22 cellular contexts compared by ENCODE assay signal in genomic region chr5:75727931-75728330, GRCh38. TPM values are rescaled to one million over a fixed set of nuclear protein-coding genes. Genes with fewer than 3 reads are reported as not detected.
DNase-seq lines count a peak whose midpoint lies in the region; ATAC-seq, FAIRE-seq and TF ChIP-seq lines count a peak whose summit lies in the region.
"Had no signal": no experiment of that assay in that cellular context is flagged by ENCODE, and none has a peak within 500 bp of the region (broad histone marks: within the 10 kb centered on the region; RNA-seq: fewer than 3 reads in every experiment).

No MANE protein-coding gene starts in this region.

- intact Hi-C loops in K562 (cut with micrococcal nuclease), result no loop called here

- CTCF ChIA-PET in HEK293T (lab: Yijun Ruan, JAX) (no interaction called here), K562 (lab: Yijun Ruan, JAX; ENCODE audit: low intra/inter-chr PET ratio) (no interaction called here)

- no peak; the same call in 2 of the 3 replicates for ATAC-seq in K562
- ATAC-seq in GM18519 (IDR thresholded peaks at IDR 0.05; ENCODE audit: low FRiP score, unreplicated experiment), result no peak

- peaks cover 3% of the 10 kb centered on the region for H3K27me3 Mint-ChIP-seq in glutamatergic neuron (ENCODE audit: unreplicated experiment)

- no peak overlapping the region for H3K4me2 ChIP-seq in K562 (ENCODE audit: insufficient read depth, low read length)
- H3K4me2 ChIP-seq: BLaER1 had no signal

- H3K27me3 ChIP-seq in K562 (ENCODE audit: control insufficient read depth in 2 of 2, insufficient read depth in 2 of 2, low read length in 2 of 2), result no peaks in the 10 kb centered on the region
- H3K27me3 ChIP-seq: BE2C, BLaER1 had no signal

- no peaks in the 10 kb centered on the region for H3K79me2 ChIP-seq in K562 (ENCODE audit: control insufficient read depth, insufficient read depth, low read length)

- no peaks in the 10 kb centered on the region; the same call in 1 of the 2 replicates for H3K9me3 ChIP-seq in K562 (replicated peaks; ENCODE audit: control insufficient read depth, insufficient read depth, low read depth, low read length)
- H3K9me3 ChIP-seq: BE2C, BLaER1 had no signal

- H3K4me3 ChIP-seq in K562, result no peak overlapping the region
- H3K4me3 ChIP-seq: BLaER1 had no signal

- H3K4me3 Mint-ChIP-seq in glutamatergic neuron (ENCODE audit: unreplicated experiment), result no peak overlapping the region
- H3K4me3 Mint-ChIP-seq: CD14-positive monocyte; CD4-positive, alpha-beta memory T cell; CD4-positive, CD25-positive, alpha-beta regulatory T cell; CD8-positive, alpha-beta memory T cell had no signal

- no peak overlapping the region for H3K9ac ChIP-seq in K562 (ENCODE audit: insufficient read depth in 1 of 2, low read depth in 2 of 2, low read length in 2 of 2)
- H3K9ac ChIP-seq: BLaER1 had no signal

- in situ Hi-C loops in K562 (cut with MboI), result no loop called here

- POLR2A ChIA-PET in HEK293T (lab: Yijun Ruan, JAX) (no interaction called here), K562 (lab: Yijun Ruan, JAX) (interaction anchor here (0.7 to 2.4 kb wide), 2 partner anchors 11 to 21 kb away, joined by 3 to 6 read pairs; partner anchors contain the start of gene POC5)

- peaks cover 4% of the 10 kb centered on the region for H3K36me3 Mint-ChIP-seq in glutamatergic neuron (ENCODE audit: unreplicated experiment)
- H3K36me3 Mint-ChIP-seq: CD14-positive monocyte; CD4-positive, alpha-beta memory T cell; CD4-positive, CD25-positive, alpha-beta regulatory T cell had no signal

- no peak for FAIRE-seq in K562 (lab: Jason Lieb, UNC)
- FAIRE-seq: A204.1, G401.6, GM12891 had no signal

- no peak for TF ChIP-seq CTCF in K562 (IDR thresholded peaks at IDR 0.05 in 2 of 3, conservative IDR thresholded peaks at IDR 0.05 in 1 of 3; ENCODE audit: insufficient read depth in 2 of 3, low read depth in 1 of 3, low read length in 3 of 3)
- TF ChIP-seq CTCF in glutamatergic neuron (IDR thresholded peaks at IDR 0.05; ENCODE audit: partially characterized antibody, unreplicated experiment), result no peak

- TF ChIP-seq EP300 in K562 (IDR thresholded peaks at IDR 0.05; ENCODE audit: low read length), result no peak

- 17% methylated on average over 2 of the region's 2 CpGs for WGBS in K562 (ENCODE audit: insufficient coverage, low coverage, missing lambda C conversion rate)

- H4K20me1 ChIP-seq in K562 (replicated peaks; ENCODE audit: control insufficient read depth, insufficient read depth, low read length), result no peaks in the 10 kb centered on the region
- H4K20me1 ChIP-seq: BLaER1 had no signal

- no peak overlapping the region for H3K27ac Mint-ChIP-seq in glutamatergic neuron (ENCODE audit: unreplicated experiment)
- H3K27ac Mint-ChIP-seq: CD14-positive monocyte; CD4-positive, alpha-beta memory T cell; CD4-positive, CD25-positive, alpha-beta regulatory T cell; CD8-positive, alpha-beta memory T cell had no signal

- DNase-seq in HEK293T (ENCODE audit: extremely low spot score) (no peak), K562 (ENCODE audit: extremely low read depth in 1 of 4, low spot score in 3 of 4) (no peak), DMS53 (lab: John Stamatoyannopoulos, UW) (no peak), glutamatergic neuron (no peak)
- DNase-seq: 8988T; ACHN; BE2C; C1 segment of cervical spinal cord; CD4-positive, alpha-beta memory T cell; CD4-positive, CD25-positive, alpha-beta regulatory T cell; CD8-positive, alpha-beta memory T cell; COR-L47; DMS 273 treated with DMSO at 0.1 percent for 48 hours; DMS153; DMS79 treated with DMSO at 0.1 percent for 48 hours; GF-D8 had no signal

- H3K9me1 ChIP-seq in K562 (ENCODE audit: control insufficient read depth, insufficient read depth, low read length), result no peaks in the 10 kb centered on the region

- no peaks in the 10 kb centered on the region for H3K36me3 ChIP-seq in K562 (ENCODE audit: control insufficient read depth, insufficient read depth, low read length)
- H3K36me3 ChIP-seq: BE2C, BLaER1 had no signal

- no peak overlapping the region for H3K27ac ChIP-seq in K562 (ENCODE audit: extremely low read depth, low read depth, low read length)
- H3K27ac ChIP-seq: BLaER1 had no signal

- H3K4me1 ChIP-seq in K562 (replicated peaks in 1 of 2; ENCODE audit: control insufficient read depth in 2 of 2, insufficient read depth in 2 of 2, low read length in 2 of 2), result no peaks in the 10 kb centered on the region; a peak in 2 of 5 replicates
- H3K4me1 ChIP-seq: BE2C had no signal

- TF ChIP-seq RAD21 in K562 (CRISPR knock-in tag; conservative IDR thresholded peaks at IDR 0.05 in 1 of 2, IDR thresholded peaks at IDR 0.05 in 1 of 2), result no peak

- no peaks in the 10 kb centered on the region for H3K4me1 Mint-ChIP-seq in glutamatergic neuron (ENCODE audit: low read depth, unreplicated experiment)
- H3K4me1 Mint-ChIP-seq: CD14-positive monocyte; CD4-positive, alpha-beta memory T cell; CD4-positive, CD25-positive, alpha-beta regulatory T cell; CD8-positive, alpha-beta memory T cell had no signal

- no peaks in the 10 kb centered on the region for H3K9me3 Mint-ChIP-seq in glutamatergic neuron (ENCODE audit: unreplicated experiment)

- H2AFZ ChIP-seq in K562 (ENCODE audit: low read depth, low read length), result 0 out of 2 replicates have a peak overlapping the region, but pooled peaks have one; percentile 40

- no peak for TF ChIP-seq POLR2A in K562 (conservative IDR thresholded peaks at IDR 0.05)

- BruUV-seq in K562 (replicated peaks; lab: Mats Ljungman, UMichigan), result no TSS peak

TF ChIP-seq in HEK293T, 16 proteins besides CTCF, POLR2A, EP300 and RAD21:
- TF ChIP-seq TARDBP (IDR thresholded peaks at IDR 0.05) (no peak), PKNOX1 (IDR thresholded peaks at IDR 0.05) (peak; percentile 54)

TF ChIP-seq in K562, 482 proteins besides CTCF, POLR2A, EP300 and RAD21:
- TF ChIP-seq ZBTB26 (CRISPR knock-in tag; IDR thresholded peaks at IDR 0.05) (no peak), MEIS2 (IDR thresholded peaks at IDR 0.05; ENCODE audit: partially characterized antibody) (peak; percentile 23), PBX2 (CRISPR knock-in tag; IDR thresholded peaks at IDR 0.05; ENCODE audit: low read depth) (no peak), PBX2 (tag; conservative IDR thresholded peaks at IDR 0.05; ENCODE audit: low read depth) (peak; percentile 63), PKNOX1 (IDR thresholded peaks at IDR 0.05) (peak; percentile 44; the same call in 1 of the 2 replicates)

RNA-seq across cellular contexts. Expression of gene POC5, which starts 10.7 kb away (rescaled TPM):
- 32.9 and 66.5 TPM in 2 replicates for total RNA-seq in K562 (2011; cell fraction: chromatin; rRNA removed; ENCODE audit: low replicate concordance)
- total RNA-seq in K562 (2011; cell fraction: nucleolus; rRNA removed), result 14.8 and 24.2 TPM in 2 replicates
- 32.3 and 34.4 TPM in 2 replicates for total RNA-seq in K562 (2011; cell fraction: nucleoplasm; rRNA removed)
- total RNA-seq in K562 (2014; rRNA removed) (14.5 and 19.1 TPM in 2 replicates), K562 (2014; rRNA removed; fragmentation: Illumina TruSeq; extraction: Trizol) (27.0 and 28.8 TPM in 2 replicates), K562 (2015; rRNA removed; fragmentation: Illumina TruSeq; extraction: Trizol) (19.3 and 24.6 TPM in 2 replicates), K562 (2021) (15.4 and 17.4 TPM in 2 replicates), glutamatergic neuron (ENCODE audit: unreplicated experiment) (21.5 TPM)
- polyA plus RNA-seq in K562 (2011; rRNA removed) (26.5 and 38.2 TPM in 2 replicates), K562 (2014; fragmentation: Illumina TruSeq; extraction: Trizol) (31.4 and 34.4 TPM in 2 replicates), K562 (2014; fragmentation: Nextera tagmentation; extraction: Ambion mirVana) (10 to 100 TPM; 29.1 to 36.1 TPM), K562 (2014; rRNA removed) (19.9 and 27.0 TPM in 2 replicates)
- polyA plus RNA-seq in K562 (2011; cell fraction: cytosol; rRNA removed), result 10.9 and 21.8 TPM in 2 replicates
- polyA plus RNA-seq in K562 (2011; cell fraction: nucleus; rRNA removed), result 19.6 and 19.8 TPM in 2 replicates
- polyA plus RNA-seq in K562 (2012), result 17.3 and 17.9 TPM in 2 replicates
- 25.6 and 29.4 TPM in 2 replicates for polyA minus RNA-seq in K562 (2011; rRNA and poly(A)+ RNA removed)
- polyA minus RNA-seq in K562 (2011; cell fraction: cytosol; rRNA and poly(A)+ RNA removed), result 13.5 and 31.0 TPM in 2 replicates
- polyA minus RNA-seq in K562 (2011; cell fraction: nucleus; rRNA and poly(A)+ RNA removed), result 25.7 TPM in 2 replicates
